In the genomic region with DNA sequence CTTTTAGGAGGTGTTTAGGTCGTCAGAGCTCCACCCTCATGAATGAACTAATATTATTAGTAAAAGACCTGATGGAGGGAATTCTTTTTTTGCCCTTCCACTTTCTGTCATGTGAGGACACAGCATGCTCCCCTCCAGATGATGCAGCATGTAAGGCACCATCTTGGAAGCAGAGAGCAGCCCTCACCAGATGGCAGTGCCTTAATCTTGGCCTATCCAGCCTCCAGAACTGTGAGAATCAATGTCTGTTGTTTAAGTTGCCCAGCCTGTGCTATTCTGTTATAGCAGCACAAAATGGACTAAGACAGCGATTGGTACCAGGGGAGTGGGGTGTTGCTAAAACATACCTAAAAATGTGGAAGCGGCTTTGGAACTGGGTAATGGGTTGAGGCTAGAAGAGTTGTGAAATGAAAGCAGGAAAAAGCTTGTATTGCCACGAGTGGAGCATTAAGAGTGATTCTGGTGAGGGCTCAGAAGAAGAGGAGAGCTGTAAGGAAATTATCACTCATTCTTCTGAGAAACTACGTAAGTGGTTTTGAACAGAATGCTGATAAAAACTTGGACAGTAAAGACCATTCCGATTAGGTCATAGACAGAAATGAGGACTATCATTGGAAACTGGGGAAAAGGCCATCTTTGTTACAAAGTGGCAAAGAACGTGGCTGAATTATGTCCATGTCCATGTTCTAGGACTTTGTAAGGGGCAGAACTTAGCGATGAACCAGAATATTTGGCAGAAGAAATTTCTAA, we compare ENCODE assay signal across 13 cellular contexts.
"Had no signal": no experiment of that assay in that cellular context is flagged by ENCODE, and none has a peak within 500 bp of the region (broad histone marks: within the 10 kb centered on the region; RNA-seq: fewer than 3 reads in every experiment).

No MANE protein-coding gene starts in this region.

- FAIRE-seq: urothelium cell line had no signal

- H3K4me3 ChIP-seq: testis had no signal

- DNase-seq: activated CD4-positive, alpha-beta T cell treated with anti-CD3 and anti-CD28 coated beads, Interleukin-2, amount 50 U/mL, for 4 hours; activated gamma-delta T cell; activated T-cell treated with anti-CD3 and anti-CD28 coated beads, Interleukin-2, amount 50 U/mL, for 48 hours; dermis blood vessel endothelial cell; endodermal cell; immature natural killer cell; left colon; stimulated activated CD4-positive, alpha-beta T cell treated with anti-CD3 and anti-CD28 coated beads, Interleukin-2, amount 100 ng/mL, for 48 hours; stimulated activated naive CD8-positive, alpha-beta T cell treated with anti-CD3 and anti-CD28 coated beads, Interleukin-15, Interleukin-2, amounts not matched to agents 100 U/mL and 50 U/mL, for 24 hours; testis had no signal

- ATAC-seq: activated CD4-positive, CD25-positive, alpha-beta regulatory T cell treated with anti-CD3 and anti-CD28 coated beads, Interleukin-2, amount 50 U/mL, for 24 hours; left colon; SK-N-SH treated with all-trans-retinoic acid at 6 μM for 48 hours; stimulated activated naive CD8-positive, alpha-beta T cell treated with anti-CD3 and anti-CD28 coated beads, Interleukin-15, Interleukin-2, amounts not matched to agents 100 U/mL and 50 U/mL, for 24 hours had no signal

- H3K4me1 ChIP-seq: testis had no signal

- H3K27ac ChIP-seq: testis had no signal

- H3K9me3 ChIP-seq: testis had no signal

- H3K27me3 ChIP-seq: testis had no signal
